1 cellular context compared by ENCODE assay signal in genomic region chr18:51234117-51235010, GRCh38.
TF ChIP-seq lines count a peak whose summit lies in the region.

No MANE protein-coding gene starts in this region.

TF ChIP-seq in H1, 55 proteins besides CTCF, POLR2A, EP300 and RAD21:
- TF ChIP-seq SIN3A (conservative IDR thresholded peaks at IDR 0.05 in 1 of 2, IDR thresholded peaks at IDR 0.05 in 1 of 2; ENCODE audit: low read depth in 1 of 2, low read length in 2 of 2) (no peak), SAP30 (IDR thresholded peaks at IDR 0.05; ENCODE audit: insufficient read depth, insufficient replicate concordance, low read length) (no peak), SUZ12 (IDR thresholded peaks at IDR 0.05; ENCODE audit: low read length) (no peak), EZH2 (IDR thresholded peaks at IDR 0.05; ENCODE audit: low read depth, low read length, severe bottlenecking) (no peak), ZNF274 (IDR thresholded peaks at IDR 0.05; ENCODE audit: borderline replicate concordance, extremely low read depth, low read length) (no peak), EGR1 (IDR thresholded peaks at IDR 0.05; ENCODE audit: borderline replicate concordance, low read depth, low read length) (no peak), SP4 (IDR thresholded peaks at IDR 0.05; ENCODE audit: low read length) (no peak), NANOG (IDR thresholded peaks at IDR 0.05; ENCODE audit: insufficient read depth, low read depth, low read length, poor library complexity, severe bottlenecking) (no peak), KDM5A (IDR thresholded peaks at IDR 0.05; ENCODE audit: low read length) (no peak), FOSL1 (IDR thresholded peaks at IDR 0.05; ENCODE audit: insufficient read depth, low read depth, low read length) (no peak), GTF2F1 (IDR thresholded peaks at IDR 0.05; ENCODE audit: borderline replicate concordance, low read depth, low read length) (no peak), SRF (IDR thresholded peaks at IDR 0.05; ENCODE audit: low read depth, low read length) (no peak), TEAD4 (IDR thresholded peaks at IDR 0.05; ENCODE audit: low read depth, low read length) (no peak)
- TF ChIP-seq, protein P1, sequence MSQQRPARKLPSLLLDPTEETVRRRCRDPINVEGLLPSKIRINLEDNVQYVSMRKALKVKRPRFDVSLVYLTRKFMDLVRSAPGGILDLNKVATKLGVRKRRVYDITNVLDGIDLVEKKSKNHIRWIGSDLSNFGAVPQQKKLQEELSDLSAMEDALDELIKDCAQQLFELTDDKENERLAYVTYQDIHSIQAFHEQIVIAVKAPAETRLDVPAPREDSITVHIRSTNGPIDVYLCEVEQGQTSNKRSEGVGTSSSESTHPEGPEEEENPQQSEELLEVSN (IDR thresholded peaks at IDR 0.05): no peak
- TF ChIP-seq, protein P2, sequence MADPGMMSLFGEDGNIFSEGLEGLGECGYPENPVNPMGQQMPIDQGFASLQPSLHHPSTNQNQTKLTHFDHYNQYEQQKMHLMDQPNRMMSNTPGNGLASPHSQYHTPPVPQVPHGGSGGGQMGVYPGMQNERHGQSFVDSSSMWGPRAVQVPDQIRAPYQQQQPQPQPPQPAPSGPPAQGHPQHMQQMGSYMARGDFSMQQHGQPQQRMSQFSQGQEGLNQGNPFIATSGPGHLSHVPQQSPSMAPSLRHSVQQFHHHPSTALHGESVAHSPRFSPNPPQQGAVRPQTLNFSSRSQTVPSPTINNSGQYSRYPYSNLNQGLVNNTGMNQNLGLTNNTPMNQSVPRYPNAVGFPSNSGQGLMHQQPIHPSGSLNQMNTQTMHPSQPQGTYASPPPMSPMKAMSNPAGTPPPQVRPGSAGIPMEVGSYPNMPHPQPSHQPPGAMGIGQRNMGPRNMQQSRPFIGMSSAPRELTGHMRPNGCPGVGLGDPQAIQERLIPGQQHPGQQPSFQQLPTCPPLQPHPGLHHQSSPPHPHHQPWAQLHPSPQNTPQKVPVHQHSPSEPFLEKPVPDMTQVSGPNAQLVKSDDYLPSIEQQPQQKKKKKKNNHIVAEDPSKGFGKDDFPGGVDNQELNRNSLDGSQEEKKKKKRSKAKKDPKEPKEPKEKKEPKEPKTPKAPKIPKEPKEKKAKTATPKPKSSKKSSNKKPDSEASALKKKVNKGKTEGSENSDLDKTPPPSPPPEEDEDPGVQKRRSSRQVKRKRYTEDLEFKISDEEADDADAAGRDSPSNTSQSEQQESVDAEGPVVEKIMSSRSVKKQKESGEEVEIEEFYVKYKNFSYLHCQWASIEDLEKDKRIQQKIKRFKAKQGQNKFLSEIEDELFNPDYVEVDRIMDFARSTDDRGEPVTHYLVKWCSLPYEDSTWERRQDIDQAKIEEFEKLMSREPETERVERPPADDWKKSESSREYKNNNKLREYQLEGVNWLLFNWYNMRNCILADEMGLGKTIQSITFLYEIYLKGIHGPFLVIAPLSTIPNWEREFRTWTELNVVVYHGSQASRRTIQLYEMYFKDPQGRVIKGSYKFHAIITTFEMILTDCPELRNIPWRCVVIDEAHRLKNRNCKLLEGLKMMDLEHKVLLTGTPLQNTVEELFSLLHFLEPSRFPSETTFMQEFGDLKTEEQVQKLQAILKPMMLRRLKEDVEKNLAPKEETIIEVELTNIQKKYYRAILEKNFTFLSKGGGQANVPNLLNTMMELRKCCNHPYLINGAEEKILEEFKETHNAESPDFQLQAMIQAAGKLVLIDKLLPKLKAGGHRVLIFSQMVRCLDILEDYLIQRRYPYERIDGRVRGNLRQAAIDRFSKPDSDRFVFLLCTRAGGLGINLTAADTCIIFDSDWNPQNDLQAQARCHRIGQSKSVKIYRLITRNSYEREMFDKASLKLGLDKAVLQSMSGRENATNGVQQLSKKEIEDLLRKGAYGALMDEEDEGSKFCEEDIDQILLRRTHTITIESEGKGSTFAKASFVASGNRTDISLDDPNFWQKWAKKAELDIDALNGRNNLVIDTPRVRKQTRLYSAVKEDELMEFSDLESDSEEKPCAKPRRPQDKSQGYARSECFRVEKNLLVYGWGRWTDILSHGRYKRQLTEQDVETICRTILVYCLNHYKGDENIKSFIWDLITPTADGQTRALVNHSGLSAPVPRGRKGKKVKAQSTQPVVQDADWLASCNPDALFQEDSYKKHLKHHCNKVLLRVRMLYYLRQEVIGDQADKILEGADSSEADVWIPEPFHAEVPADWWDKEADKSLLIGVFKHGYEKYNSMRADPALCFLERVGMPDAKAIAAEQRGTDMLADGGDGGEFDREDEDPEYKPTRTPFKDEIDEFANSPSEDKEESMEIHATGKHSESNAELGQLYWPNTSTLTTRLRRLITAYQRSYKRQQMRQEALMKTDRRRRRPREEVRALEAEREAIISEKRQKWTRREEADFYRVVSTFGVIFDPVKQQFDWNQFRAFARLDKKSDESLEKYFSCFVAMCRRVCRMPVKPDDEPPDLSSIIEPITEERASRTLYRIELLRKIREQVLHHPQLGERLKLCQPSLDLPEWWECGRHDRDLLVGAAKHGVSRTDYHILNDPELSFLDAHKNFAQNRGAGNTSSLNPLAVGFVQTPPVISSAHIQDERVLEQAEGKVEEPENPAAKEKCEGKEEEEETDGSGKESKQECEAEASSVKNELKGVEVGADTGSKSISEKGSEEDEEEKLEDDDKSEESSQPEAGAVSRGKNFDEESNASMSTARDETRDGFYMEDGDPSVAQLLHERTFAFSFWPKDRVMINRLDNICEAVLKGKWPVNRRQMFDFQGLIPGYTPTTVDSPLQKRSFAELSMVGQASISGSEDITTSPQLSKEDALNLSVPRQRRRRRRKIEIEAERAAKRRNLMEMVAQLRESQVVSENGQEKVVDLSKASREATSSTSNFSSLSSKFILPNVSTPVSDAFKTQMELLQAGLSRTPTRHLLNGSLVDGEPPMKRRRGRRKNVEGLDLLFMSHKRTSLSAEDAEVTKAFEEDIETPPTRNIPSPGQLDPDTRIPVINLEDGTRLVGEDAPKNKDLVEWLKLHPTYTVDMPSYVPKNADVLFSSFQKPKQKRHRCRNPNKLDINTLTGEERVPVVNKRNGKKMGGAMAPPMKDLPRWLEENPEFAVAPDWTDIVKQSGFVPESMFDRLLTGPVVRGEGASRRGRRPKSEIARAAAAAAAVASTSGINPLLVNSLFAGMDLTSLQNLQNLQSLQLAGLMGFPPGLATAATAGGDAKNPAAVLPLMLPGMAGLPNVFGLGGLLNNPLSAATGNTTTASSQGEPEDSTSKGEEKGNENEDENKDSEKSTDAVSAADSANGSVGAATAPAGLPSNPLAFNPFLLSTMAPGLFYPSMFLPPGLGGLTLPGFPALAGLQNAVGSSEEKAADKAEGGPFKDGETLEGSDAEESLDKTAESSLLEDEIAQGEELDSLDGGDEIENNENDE (IDR thresholded peaks at IDR 0.05; ENCODE audit: insufficient replicate concordance, low read length): no peak
- TF ChIP-seq, protein P3, sequence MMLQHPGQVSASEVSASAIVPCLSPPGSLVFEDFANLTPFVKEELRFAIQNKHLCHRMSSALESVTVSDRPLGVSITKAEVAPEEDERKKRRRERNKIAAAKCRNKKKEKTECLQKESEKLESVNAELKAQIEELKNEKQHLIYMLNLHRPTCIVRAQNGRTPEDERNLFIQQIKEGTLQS (IDR thresholded peaks at IDR 0.05; ENCODE audit: insufficient read depth, low read depth, low read length): no peak
